Comparison of ENCODE assay signal across 8 cellular contexts in the genomic region with DNA sequence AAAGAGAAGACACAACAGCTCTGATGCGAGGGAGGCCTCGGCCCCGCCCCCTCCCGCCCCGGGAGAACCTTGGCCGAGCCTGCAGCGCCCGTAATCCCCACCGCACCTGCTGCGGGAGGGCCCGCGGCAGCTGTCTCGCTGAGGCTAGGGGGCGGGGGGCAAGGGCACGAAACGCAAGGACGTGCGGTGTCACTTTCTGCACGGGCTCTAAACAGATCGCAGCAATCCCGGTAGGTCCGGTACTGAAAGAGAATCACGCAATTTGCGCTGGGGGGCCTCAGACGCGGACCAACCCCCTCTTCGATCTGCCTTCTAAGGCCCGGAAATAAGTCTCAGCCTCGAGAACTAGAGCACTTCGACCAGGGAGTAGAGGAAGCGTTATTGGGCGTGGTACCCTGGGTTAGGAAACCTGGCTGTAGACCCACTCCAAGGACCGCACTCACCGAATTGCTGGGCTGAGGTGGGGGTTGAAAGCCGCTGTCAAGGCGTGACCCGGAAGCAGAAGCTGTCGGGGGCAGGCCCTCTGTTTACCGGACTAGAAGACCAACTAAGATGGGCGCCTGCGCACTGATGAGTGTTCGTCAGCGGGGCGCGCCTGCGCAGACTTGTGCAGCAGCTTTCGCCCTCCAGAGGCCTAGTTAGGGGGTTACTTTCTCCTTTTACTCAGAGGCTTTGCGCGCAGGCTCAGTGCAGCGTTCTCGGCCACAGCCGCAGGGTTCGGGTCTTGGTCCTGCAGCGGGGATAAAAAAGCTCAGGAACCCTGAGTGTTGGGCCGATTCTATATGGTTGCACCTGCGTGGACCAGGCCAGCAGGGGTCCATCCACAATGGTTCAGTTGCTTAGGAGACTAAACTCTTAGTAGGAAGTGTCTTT. TPM values are rescaled to one million over a fixed set of nuclear protein-coding genes. Genes with fewer than 3 reads are reported as not detected.
DNase-seq lines count a peak whose midpoint lies in the region; ATAC-seq, FAIRE-seq and TF ChIP-seq lines count a peak whose summit lies in the region.

A gene with protein sequence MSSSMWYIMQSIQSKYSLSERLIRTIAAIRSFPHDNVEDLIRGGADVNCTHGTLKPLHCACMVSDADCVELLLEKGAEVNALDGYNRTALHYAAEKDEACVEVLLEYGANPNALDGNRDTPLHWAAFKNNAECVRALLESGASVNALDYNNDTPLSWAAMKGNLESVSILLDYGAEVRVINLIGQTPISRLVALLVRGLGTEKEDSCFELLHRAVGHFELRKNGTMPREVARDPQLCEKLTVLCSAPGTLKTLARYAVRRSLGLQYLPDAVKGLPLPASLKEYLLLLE (minus strand): TSS at position 500 of the 873 bp plus-strand sequence. CDS start 4,019 bp downstream, outside the sequence.

- TF ChIP-seq CTCF in BE2C (IDR thresholded peaks at IDR 0.05; ENCODE audit: low read depth, low read length) (peak; percentile 51), keratinocyte (optimal IDR thresholded peaks at IDR 0.05 in 1 of 3, IDR thresholded peaks at IDR 0.05 in 1 of 3, conservative IDR thresholded peaks at IDR 0.05 in 1 of 3; ENCODE audit: extremely low read depth in 1 of 3, insufficient read depth in 2 of 3, low read length in 3 of 3) (peak; percentile 53 to 60 (median 53))

- DNase-seq in BE2C (peak; percentile 98), NCI-H510A (lab: John Stamatoyannopoulos, UW) (peak; percentile 94), cerebellum (ENCODE audit: low spot score) (peak; percentile 97), keratinocyte (ENCODE audit: low read depth, low spot score) (peak; percentile 76)
- peak; percentile 99 for DNase-seq in activated CD4-positive, alpha-beta T cell treated with anti-CD3 and anti-CD28 coated beads for 1 hour
- peak; percentile 98 for DNase-seq in stimulated activated CD4-positive, alpha-beta T cell treated with anti-CD3 and anti-CD28 coated beads, Interleukin-15, amount 100 ng/mL, for 1 hour (ENCODE audit: low read depth in 1 of 2, low spot score in 1 of 2)

- no peaks in the 10 kb centered on the region for H3K9me3 ChIP-seq in BE2C
- no peaks in the 10 kb centered on the region for H3K9me3 ChIP-seq in keratinocyte (ENCODE audit: control insufficient read depth, low read depth, low read length)

- H3K79me2 ChIP-seq in keratinocyte (ENCODE audit: control insufficient read depth, insufficient read depth, low read length): peaks cover 9% of the 10 kb centered on the region

- dilution Hi-C loops in keratinocyte (cut with MboI; ENCODE audit: extremely low pct_ligation_motif_present, low sequenced_read_pairs): no loop called here

- H3K27me3 ChIP-seq in BE2C (no peaks in the 10 kb centered on the region), keratinocyte (ENCODE audit: control insufficient read depth, extremely low read depth, insufficient read depth, low read length) (no peaks in the 10 kb centered on the region)

- H3K4me3 ChIP-seq in BE2C (ENCODE audit: low read depth, low read length) (peak within 1 kb of the TSS; percentile 93), keratinocyte (ENCODE audit: control insufficient read depth in 2 of 3, extremely low read depth in 1 of 3, insufficient read depth in 2 of 3, low read depth in 1 of 3, low read length in 3 of 3) (peak within 1 kb of the TSS; percentile 67 to 99 (median 98))

- no peaks in the 10 kb centered on the region for H4K20me1 ChIP-seq in keratinocyte (ENCODE audit: control insufficient read depth, extremely low read depth, insufficient read depth, low read length)

- H2AFZ ChIP-seq in keratinocyte (ENCODE audit: control insufficient read depth, low read length): peak within 1 kb of the TSS; percentile 100

- peak within 1 kb of the TSS; percentile 98 for H3K4me2 ChIP-seq in keratinocyte (ENCODE audit: control insufficient read depth, extremely low read depth, insufficient read depth, low read depth, low read length)

- peak within 1 kb of the TSS; percentile 78 for H3K27ac ChIP-seq in keratinocyte (ENCODE audit: control insufficient read depth, insufficient read depth, low read length)

- no peaks in the 10 kb centered on the region for H3K9me1 ChIP-seq in keratinocyte (ENCODE audit: control insufficient read depth, extremely low read depth, insufficient read depth, low read length)

- peak; percentile 79 for FAIRE-seq in keratinocyte (lab: Jason Lieb, UNC)

- H3K36me3 ChIP-seq in BE2C (no peaks in the 10 kb centered on the region; the same call in 1 of the 2 replicates), keratinocyte (ENCODE audit: control insufficient read depth in 2 of 2, extremely low read depth in 1 of 2, insufficient read depth in 2 of 2, low read length in 2 of 2) (peaks cover 0 to 5% of the 10 kb centered on the region in 2 experiments)

- H3K4me1 ChIP-seq in BE2C (no peaks in the 10 kb centered on the region), keratinocyte (ENCODE audit: control insufficient read depth, extremely low read depth, insufficient read depth, low read length) (peaks cover 13% of the 10 kb centered on the region)

- TF ChIP-seq POLR2A in GM19193 (IDR thresholded peaks at IDR 0.05; ENCODE audit: extremely low read depth, insufficient read depth, insufficient read length): peak; percentile 80

- peak within 1 kb of the TSS; percentile 84 for H3K9ac ChIP-seq in keratinocyte (ENCODE audit: control insufficient read depth, extremely low read depth, insufficient read depth, low read length)

- peak; percentile 91 for ATAC-seq in HG03439 (IDR thresholded peaks at IDR 0.05; ENCODE audit: unreplicated experiment)

RNA-seq across cellular contexts. Expression of the gene that starts here (rescaled TPM):
- 43.2 TPM for polyA plus RNA-seq in BE2C (2012; ENCODE audit: insufficient read depth, insufficient read length, low read depth)
- total RNA-seq in cerebellum: 24.2 TPM
- polyA plus RNA-seq in keratinocyte: 18.4 to 21.7 TPM (median 19.0 TPM) in 3 replicates
- 1.9 TPM for polyA plus RNA-seq in keratinocyte (2011; ENCODE audit: low read depth)
- 11.3 and 13.7 TPM in 2 replicates for polyA plus RNA-seq in keratinocyte (2011; cell fraction: cytosol; rRNA removed)
- 11.4 and 13.6 TPM in 2 replicates for polyA plus RNA-seq in keratinocyte (2011; cell fraction: nucleus; rRNA removed)
- 10.5 and 18.7 TPM in 2 replicates for polyA plus RNA-seq in keratinocyte (2012; ENCODE audit: low replicate concordance)
- polyA minus RNA-seq in keratinocyte: 17.9 to 27.7 TPM (median 22.1 TPM) in 3 replicates
- polyA minus RNA-seq in keratinocyte (2011; cell fraction: cytosol; rRNA and poly(A)+ RNA removed): 8.4 TPM
- 5.7 and 9.4 TPM in 2 replicates for polyA minus RNA-seq in keratinocyte (2011; cell fraction: nucleus; rRNA and poly(A)+ RNA removed)

Comparison
In these comparisons a context has a peak if more than half of its experiments do, and no peak if none do; other contexts are left out.
1. Peak in every context shown above with its lines: DNase-seq, ATAC-seq, H3K4me3 ChIP-seq and H3K27ac ChIP-seq.